In the genomic region with DNA sequence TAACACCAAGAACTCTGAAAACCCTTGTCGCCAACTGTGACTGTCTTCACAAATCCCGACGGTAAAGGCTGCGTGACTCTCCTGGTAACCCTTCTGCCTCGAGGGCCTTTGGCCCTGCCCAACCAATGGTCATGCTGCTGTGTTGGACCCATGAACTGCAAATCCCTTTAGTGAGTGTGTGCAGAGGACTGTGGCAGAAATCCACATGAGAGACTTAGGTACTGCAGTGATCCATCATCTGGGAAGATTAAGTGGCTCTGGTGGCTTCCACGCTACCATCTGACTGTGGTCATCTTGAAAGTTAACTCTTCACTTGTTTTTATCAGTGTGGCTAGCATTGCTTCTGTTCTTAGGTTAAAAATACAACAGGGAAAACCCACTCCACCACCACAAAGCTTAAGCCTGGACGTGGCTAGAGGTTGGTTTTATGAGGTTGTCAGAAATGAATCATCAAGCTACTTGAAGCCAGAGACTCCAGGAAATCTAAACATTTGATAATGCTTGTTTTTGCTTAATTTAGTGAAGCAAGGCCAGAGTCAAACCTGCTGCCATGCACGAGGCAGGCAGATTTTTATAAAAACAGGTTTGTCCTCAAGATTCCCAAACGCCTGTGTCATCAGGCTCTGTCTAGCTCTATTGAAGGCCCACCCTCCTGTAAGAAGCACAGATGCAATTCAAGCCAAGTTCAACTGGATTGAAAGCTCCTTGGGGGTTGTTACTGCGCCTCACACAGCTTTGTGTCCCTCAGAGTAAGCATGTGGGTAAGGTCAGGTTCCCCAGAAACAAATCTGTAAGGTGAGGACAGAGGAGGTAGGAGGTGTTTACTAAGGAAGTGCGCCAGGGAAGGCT, we compare ENCODE assay signal across 8 cellular contexts. TPM values are rescaled to one million over a fixed set of nuclear protein-coding genes. Genes with fewer than 3 reads are reported as not detected.
A peak's percentile ranks its signal among the peaks of the same experiment; 100 is the strongest.
DNase-seq lines count a peak whose midpoint lies in the region; ATAC-seq and TF ChIP-seq lines count a peak whose summit lies in the region.

No MANE protein-coding gene starts in this region.

- no peaks in the 10 kb centered on the region for H3K36me3 Mint-ChIP-seq in endothelial cell (ENCODE audit: low read depth, unreplicated experiment)

- no peaks in the 10 kb centered on the region for H3K36me3 ChIP-seq in spleen

- no peaks in the 10 kb centered on the region for H3K9me3 ChIP-seq in spleen

- H3K27me3 Mint-ChIP-seq in endothelial cell (ENCODE audit: unreplicated experiment) = peaks cover 2% of the 10 kb centered on the region

- 56 to 77% (median 65%) methylated on average over 11 of the region's 11 CpGs for WGBS in spleen, 5 donors

- no peak for TF ChIP-seq POLR2A in spleen (IDR thresholded peaks at IDR 0.05)

- no peaks in the 10 kb centered on the region for H3K9me3 Mint-ChIP-seq in endothelial cell (ENCODE audit: unreplicated experiment)

- intact Hi-C loops in spleen (cut with DNase I; ENCODE audit: low total_unique reads) = no loop called here

- no peaks in the 10 kb centered on the region for H3K4me1 ChIP-seq in spleen

- H3K4me3 ChIP-seq in spleen = no peak overlapping the region

- no peak for DNase-seq in activated CD4-positive, CD25-positive, alpha-beta regulatory T cell treated with anti-CD3 and anti-CD28 coated beads, Interleukin-2, amount 50 U/mL, for 72 hours
- DNase-seq in OCI-M1 (lab: John Stamatoyannopoulos, UW) (peak; percentile 24), fibroblast of the conjunctiva (ENCODE audit: low read depth) (peak; percentile 73), activated gamma-delta T cell (lab: John Stamatoyannopoulos, UW) (no peak), spleen (no peak), endothelial cell (ENCODE audit: low spot score) (no peak)

- H3K4me1 Mint-ChIP-seq in endothelial cell (ENCODE audit: unreplicated experiment) = peaks cover 35% of the 10 kb centered on the region

- no peak overlapping the region for H3K27ac Mint-ChIP-seq in endothelial cell (ENCODE audit: unreplicated experiment)

- H3K27me3 ChIP-seq in spleen (replicated peaks in 1 of 7) = no peaks in the 10 kb centered on the region

- ATAC-seq in activated CD4-positive, CD25-positive, alpha-beta regulatory T cell treated with anti-CD3 and anti-CD28 coated beads, Interleukin-2, amount 50 U/mL, for 24 hours = peak; percentile 72 to 75
- ATAC-seq in HG02610 (IDR thresholded peaks at IDR 0.05; ENCODE audit: unreplicated experiment) = peak; percentile 91

- H3K27ac ChIP-seq in spleen = no peak overlapping the region

- H3K4me3 Mint-ChIP-seq in endothelial cell (ENCODE audit: unreplicated experiment) = no peak overlapping the region

- TF ChIP-seq CTCF in spleen (IDR thresholded peaks at IDR 0.05 in 8 of 11, conservative IDR thresholded peaks at IDR 0.05 in 3 of 11) (no peak), endothelial cell (IDR thresholded peaks at IDR 0.05; ENCODE audit: unreplicated experiment) (no peak)

RNA-seq across cellular contexts. Expression of a gene that starts 52.7 kb away (rescaled TPM):
- total RNA-seq in spleen (100 to 1,000 TPM in 2 of 7 donors, 10 to 100 TPM in 5; 51.3 to 118 (median 82.4) TPM), endothelial cell (ENCODE audit: unreplicated experiment) (40.5 TPM)
- 1 to 10 TPM; 4.6 to 6.7 (median 5.0) TPM for polyA plus RNA-seq in spleen

Comparison
In these comparisons a context has a peak if more than half of its experiments do, and no peak if none do; other contexts are left out.
1. DNase-seq: peak in OCI-M1 (single experiment) and fibroblast of the conjunctiva (single experiment); none in activated CD4-positive, CD25-positive, alpha-beta regulatory T cell treated with anti-CD3 and anti-CD28 coated beads, Interleukin-2, amount 50 U/mL, for 72 hours (single experiment), activated gamma-delta T cell (single experiment), spleen (single experiment) and endothelial cell (single experiment).